17 cellular contexts compared by ENCODE assay signal in the genomic region with DNA sequence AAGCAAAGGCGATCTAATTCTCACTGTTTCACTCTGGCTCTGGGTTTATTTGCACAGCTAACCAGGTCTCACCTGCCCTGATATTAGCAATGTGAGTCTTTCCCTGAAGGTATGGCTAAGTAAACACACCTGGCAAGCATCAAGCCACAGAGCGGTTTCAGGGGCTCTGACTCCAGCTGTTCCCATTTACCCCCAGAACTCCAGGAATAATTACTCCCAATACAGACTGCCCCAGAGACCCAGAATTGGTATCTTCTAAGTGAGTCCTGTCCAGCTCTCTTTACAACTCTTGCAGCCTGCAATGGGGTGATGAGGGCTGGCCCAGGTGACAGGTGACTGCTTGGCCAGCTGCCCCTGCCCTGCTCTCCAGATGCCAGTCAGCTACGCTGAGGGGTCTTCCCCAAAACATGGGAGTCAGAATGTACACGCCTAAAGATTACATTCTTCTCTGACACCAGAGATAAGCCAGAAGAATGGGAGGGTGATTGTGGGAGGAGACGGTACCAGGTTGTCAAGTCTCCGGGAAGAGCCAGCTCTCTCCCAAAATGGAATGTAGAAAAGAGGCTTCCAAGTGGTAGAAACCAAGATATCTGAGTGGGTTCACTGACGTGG. TPM values are rescaled to one million over a fixed set of nuclear protein-coding genes. Genes with fewer than 3 reads are reported as not detected.
DNase-seq lines count a peak whose midpoint lies in the region; ATAC-seq, FAIRE-seq and TF ChIP-seq lines count a peak whose summit lies in the region.
"Had no signal": no experiment of that assay in that cellular context is flagged by ENCODE, and none has a peak within 500 bp of the region (broad histone marks: within the 10 kb centered on the region; RNA-seq: fewer than 3 reads in every experiment).

No MANE protein-coding gene starts in this region.

- H3K27me3 Mint-ChIP-seq in T-helper 2 cell treated with Interferon-gamma antibody and Interleukin-4, amounts not matched to agents 5 μg/mL and 100 μg/mL, for 36 hours (ENCODE audit: low read depth), result peaks cover 21% of the 10 kb centered on the region

- FAIRE-seq in frontal cortex (lab: Jason Lieb, UNC), result no peak
- FAIRE-seq: HTR-8/SVneo, kidney, RCC 7860 had no signal

- no peaks in the 10 kb centered on the region for H3K36me3 Mint-ChIP-seq in T-helper 2 cell treated with Interferon-gamma antibody and Interleukin-4, amounts not matched to agents 5 μg/mL and 100 μg/mL, for 36 hours (ENCODE audit: low read depth)

- TF ChIP-seq EP300 in upper lobe of left lung (IDR thresholded peaks at IDR 0.05), result peak in 1 of 4 donors; percentile 41

- H3K27ac ChIP-seq in upper lobe of left lung, result peak overlapping the region; percentile 66 to 85 (median 67)

- H3K4me3 ChIP-seq in upper lobe of left lung, result no peak overlapping the region

- H3K27ac Mint-ChIP-seq in T-helper 2 cell treated with Interferon-gamma antibody and Interleukin-4, amounts not matched to agents 5 μg/mL and 100 μg/mL, for 36 hours, result no peak overlapping the region
- H3K27ac Mint-ChIP-seq: activated T-helper 2 cell treated with anti-CD3 and anti-CD28 coated beads, Interferon-gamma antibody, Interleukin-2, Interleukin-4, amounts not matched to agents 10 μg/mL and 5 μg/mL and 100 μg/mL, durations not matched to agents 14 hours and 24 hours and 36 hours; nephron; T-helper 1 cell treated with Interleukin-12 subunit alpha and Interleukin-12 subunit beta and Interleukin-4 antibody, amounts not matched to agents 30 μg/mL and 1 μg/mL, for 36 hours had no signal

- H3K4me1 ChIP-seq in upper lobe of left lung, result peaks cover 0 to 29% (median 11%) of the 10 kb centered on the region in 4 donors

- TF ChIP-seq POLR2A in upper lobe of left lung (IDR thresholded peaks at IDR 0.05), result no peak

- no peaks in the 10 kb centered on the region for H3K9me3 Mint-ChIP-seq in T-helper 2 cell treated with Interferon-gamma antibody and Interleukin-4, amounts not matched to agents 5 μg/mL and 100 μg/mL, for 36 hours
- H3K9me3 Mint-ChIP-seq: activated T-helper 2 cell treated with anti-CD3 and anti-CD28 coated beads, Interferon-gamma antibody, Interleukin-2, Interleukin-4, amounts not matched to agents 10 μg/mL and 5 μg/mL and 100 μg/mL, durations not matched to agents 14 hours and 24 hours and 36 hours; nephron; T-helper 1 cell treated with Interleukin-12 subunit alpha and Interleukin-12 subunit beta and Interleukin-4 antibody, amounts not matched to agents 30 μg/mL and 1 μg/mL, for 36 hours had no signal

- DNase-seq in NCI-H1436 (lab: John Stamatoyannopoulos, UW) (peak; percentile 25), NCI-H1436 treated with DMSO at 0.1 percent for 48 hours (lab: John Stamatoyannopoulos, UW) (no peak), NCI-H526 (lab: John Stamatoyannopoulos, UW) (peak; percentile 71 to 84), iris pigment epithelial cell (ENCODE audit: low read depth) (peak; percentile 37), upper lobe of left lung (peak; percentile 46 to 55), hippocampal formation (lab: John Stamatoyannopoulos, UW) (no peak), frontal cortex (ENCODE audit: low spot score in 2 of 2) (no peak)
- DNase-seq in T-helper 2 cell treated with Interferon-gamma antibody and Interleukin-4, amounts not matched to agents 5 μg/mL and 100 μg/mL, for 36 hours (ENCODE audit: low spot score), result no peak
- DNase-seq: 8988T; effector CD8-positive, alpha-beta T cell; kidney; NCI-H1694 had no signal

- peak; percentile 44 to 67 for ATAC-seq in upper lobe of left lung (ENCODE audit: low FRiP score in 2 of 2)

- 11 to 33% methylated on average over 7 of the region's 7 CpGs for WGBS in upper lobe of left lung, 2 donors

- no peaks in the 10 kb centered on the region for H3K27me3 ChIP-seq in upper lobe of left lung

- no peaks in the 10 kb centered on the region for H3K9me3 ChIP-seq in upper lobe of left lung

- peaks cover 2% of the 10 kb centered on the region for H3K4me1 Mint-ChIP-seq in T-helper 2 cell treated with Interferon-gamma antibody and Interleukin-4, amounts not matched to agents 5 μg/mL and 100 μg/mL, for 36 hours (ENCODE audit: low read depth)

- no peak for TF ChIP-seq CTCF in upper lobe of left lung (IDR thresholded peaks at IDR 0.05)

- H3K36me3 ChIP-seq in upper lobe of left lung, result no peaks in the 10 kb centered on the region

- no peak overlapping the region for H3K4me3 Mint-ChIP-seq in T-helper 2 cell treated with Interferon-gamma antibody and Interleukin-4, amounts not matched to agents 5 μg/mL and 100 μg/mL, for 36 hours
- H3K4me3 Mint-ChIP-seq: nephron; T-helper 1 cell treated with Interleukin-12 subunit alpha and Interleukin-12 subunit beta and Interleukin-4 antibody, amounts not matched to agents 30 μg/mL and 1 μg/mL, for 36 hours had no signal

RNA-seq across cellular contexts. Expression of gene LRRN4, which starts 4.9 kb away (rescaled TPM):
- total RNA-seq in upper lobe of left lung (100 to 1,000 TPM in 1 of 6 donors, 10 to 100 TPM in 5; 18.9 to 177 (median 68.5) TPM), frontal cortex (0.41 TPM)
- total RNA-seq: activated T-helper 2 cell treated with anti-CD3 and anti-CD28 coated beads, Interferon-gamma antibody, Interleukin-2, Interleukin-4, amounts not matched to agents 10 μg/mL and 5 μg/mL and 100 μg/mL, durations not matched to agents 14 hours and 24 hours and 36 hours had no signal

RNA-seq across cellular contexts. Expression of gene CRLS1, which starts 52.9 kb away (rescaled TPM):
- total RNA-seq in upper lobe of left lung (10 to 100 TPM; 26.7 to 59.4 (median 42.2) TPM), frontal cortex (35.5 TPM)

Comparison
In these comparisons a context has a peak if more than half of its experiments do, and no peak if none do; other contexts are left out.
1. DNase-seq: peak in NCI-H1436 (single experiment), NCI-H526 (2 of 2), iris pigment epithelial cell (single experiment) and upper lobe of left lung (2 of 2); none in NCI-H1436 treated with DMSO at 0.1 percent for 48 hours (single experiment), T-helper 2 cell treated with Interferon-gamma antibody and Interleukin-4, amounts not matched to agents 5 μg/mL and 100 μg/mL, for 36 hours (single experiment), hippocampal formation (0 of 2) and frontal cortex (0 of 2).
2. RNA of gene LRRN4, which starts 4.9 kb away (total RNA-seq): 18.9 to 177 TPM in upper lobe of left lung; 0.41 TPM in frontal cortex (single experiment); every median in the first group is over 10 times any median in the second.